ENCODE assay signal across 25 cellular contexts in genomic region chr5:159667286-159667685, GRCh38.
"Had no signal": no experiment of that assay in that cellular context is flagged by ENCODE, and none has a peak within 500 bp of the region (broad histone marks: within the 10 kb centered on the region; RNA-seq: fewer than 3 reads in every experiment).

No MANE protein-coding gene starts in this region.

- H3K9me3 ChIP-seq: adrenal gland, MG63, Peyer's patch, SJCRH30, SK-N-SH had no signal

- H3K4me1 Mint-ChIP-seq: activated CD4-positive, alpha-beta T cell treated with anti-CD3 and anti-CD28 coated beads for 36 hours had no signal

- ATAC-seq: activated CD4-positive, alpha-beta T cell treated with anti-CD3 and anti-CD28 coated beads for 36 hours had no signal

- H3K27ac Mint-ChIP-seq: activated CD4-positive, alpha-beta memory T cell treated with anti-CD3 and anti-CD28 coated beads, Interleukin-2, amount 10 ng/mL, durations not matched to agents 7 days and 5 days; activated CD4-positive, alpha-beta T cell treated with anti-CD3 and anti-CD28 coated beads for 36 hours; activated naive CD8-positive, alpha-beta T cell treated with anti-CD3 and anti-CD28 coated beads, Interleukin-2, amount 10 ng/mL, durations not matched to agents 7 days and 5 days had no signal

- H3K4me3 ChIP-seq: adrenal gland, MG63, Peyer's patch, SJCRH30 had no signal

- H3K4me1 ChIP-seq: adrenal gland, Peyer's patch, SJCRH30 had no signal

- H3K27me3 ChIP-seq: adrenal gland, MG63, Peyer's patch, SJCRH30 had no signal

- H3K9me3 Mint-ChIP-seq: activated naive CD8-positive, alpha-beta T cell treated with anti-CD3 and anti-CD28 coated beads, Interleukin-2, amount 10 ng/mL, durations not matched to agents 7 days and 5 days had no signal

- H3K36me3 ChIP-seq: adrenal gland, MG63, Peyer's patch, SJCRH30, WERI-Rb-1 had no signal

- H3K4me3 Mint-ChIP-seq: activated CD4-positive, alpha-beta memory T cell treated with anti-CD3 and anti-CD28 coated beads, Interleukin-2, amount 10 ng/mL, durations not matched to agents 7 days and 5 days; activated CD4-positive, alpha-beta T cell treated with anti-CD3 and anti-CD28 coated beads for 36 hours; activated naive CD8-positive, alpha-beta T cell treated with anti-CD3 and anti-CD28 coated beads, Interleukin-2, amount 10 ng/mL, durations not matched to agents 7 days and 5 days had no signal

- H3K36me3 Mint-ChIP-seq: activated naive CD8-positive, alpha-beta T cell treated with anti-CD3 and anti-CD28 coated beads, Interleukin-2, amount 10 ng/mL, durations not matched to agents 7 days and 5 days had no signal

- DNase-seq: activated CD4-positive, alpha-beta memory T cell treated with anti-CD3 and anti-CD28 coated beads, Interleukin-2, amount 10 ng/mL, durations not matched to agents 7 days and 5 days; activated CD4-positive, alpha-beta T cell treated with anti-CD3 and anti-CD28 coated beads for 36 hours; activated CD4-positive, alpha-beta T cell treated with anti-CD3 and anti-CD28 coated beads, Interleukin-2, amount 50 U/mL, for 1 hour; activated naive CD4-positive, alpha-beta T cell treated with anti-CD3 and anti-CD28 coated beads, Interleukin-2, amount 50 U/mL, for 16 hours; activated naive CD8-positive, alpha-beta T cell treated with anti-CD3 and anti-CD28 coated beads, Interleukin-2, amount 10 ng/mL, durations not matched to agents 7 days and 5 days; adrenal gland; anterior cingulate cortex; MG63; MV-4-11; NCI-H1092 treated with DMSO at 0.1 percent for 48 hours; NCI-H1417 treated with DMSO at 0.1 percent for 48 hours; NCI-H1694; NCI-H2029; NCI-H2107; NCI-H345; NCI-H510A; NCI-H69; NK-92 treated with Interleukin-12 subunit alpha and Interleukin-12 subunit beta, amount 100 ng/mL, for 24 hours; Peyer's patch; Right ventricle myocardium superior; SJCRH30; SK-N-SH; T-helper 1 cell; WERI-Rb-1 had no signal

- H3K27ac ChIP-seq: adrenal gland, Peyer's patch, RWPE1, SJCRH30, WERI-Rb-1 had no signal
